ENCODE assay signal across 37 cellular contexts in genomic region chr4:5919571-5919970, GRCh38. TPM values are rescaled to one million over a fixed set of nuclear protein-coding genes. Genes with fewer than 3 reads are reported as not detected.
"Had no signal": no experiment of that assay in that cellular context is flagged by ENCODE, and none has a peak within 500 bp of the region (broad histone marks: within the 10 kb centered on the region; RNA-seq: fewer than 3 reads in every experiment).

No MANE protein-coding gene starts in this region.

- ATAC-seq: activated CD8-positive, alpha-beta T cell treated with anti-CD3 and anti-CD28 coated beads for 36 hours; activated naive CD4-positive, alpha-beta T cell treated with anti-CD3 and anti-CD28 coated beads, Interleukin-2, amount 50 U/mL, for 72 hours; activated T-cell treated with anti-CD3 and anti-CD28 coated beads, Interleukin-2, amount 50 U/mL, for 4 hours; activated T-cell treated with anti-CD3 and anti-CD28 coated beads, Interleukin-2, amount 50 U/mL, for 72 hours; activated T-helper 17 cell treated with anti-CD3 and anti-CD28 coated beads, Interleukin-2, amount 50 U/mL, for 72 hours; body of pancreas had no signal

- FAIRE-seq: astrocyte, bronchial epithelial cell, TTC549 had no signal

- H3K27me3 ChIP-seq: body of pancreas, cardiac muscle cell had no signal

- H3K27ac ChIP-seq: adrenal gland, body of pancreas, cardiac muscle cell, VCaP had no signal

- H3K4me1 ChIP-seq: adrenal gland, body of pancreas had no signal

- H3K36me3 ChIP-seq: adrenal gland, cardiac muscle cell had no signal

- H3K9me3 ChIP-seq: adrenal gland, body of pancreas had no signal

- DNase-seq: activated B cell treated with CpG ODN at 0.5 μM for 24 hours; activated CD4-positive, alpha-beta memory T cell treated with anti-CD3 and anti-CD28 coated beads for 36 hours; activated CD4-positive, alpha-beta T cell treated with anti-CD3 and anti-CD28 coated beads for 4 hours; activated CD4-positive, alpha-beta T cell treated with anti-CD3 and anti-CD28 coated beads, Interleukin-2, amount 10 ng/mL, durations not matched to agents 24 days and 14 days; activated CD4-positive, alpha-beta T cell treated with anti-CD3 and anti-CD28 coated beads, Interleukin-2, amount 50 U/mL, for 1 hour; activated CD4-positive, alpha-beta T cell treated with anti-CD3 and anti-CD28 coated beads, Interleukin-2, amount 50 U/mL, for 4 hours; activated CD4-positive, CD25-positive, alpha-beta regulatory T cell treated with anti-CD3 and anti-CD28 coated beads, Interleukin-2, amount 50 U/mL, for 72 hours; activated CD8-positive, alpha-beta memory T cell treated with anti-CD3 and anti-CD28 coated beads, Interleukin-2, amount 50 U/mL, for 4 hours; activated CD8-positive, alpha-beta T cell treated with anti-CD3 and anti-CD28 coated beads for 36 hours; activated effector memory CD4-positive, alpha-beta T cell treated with anti-CD3 and anti-CD28 coated beads, Interleukin-2, amount 50 U/mL, for 16 hours; activated gamma-delta T cell treated with Interleukin-2 at 50 U/mL for 16 hours; activated naive CD4-positive, alpha-beta T cell; activated naive CD4-positive, alpha-beta T cell treated with anti-CD3 and anti-CD28 coated beads for 36 hours; activated naive CD4-positive, alpha-beta T cell treated with anti-CD3 and anti-CD28 coated beads, Interleukin-2, amount 50 U/mL, for 16 hours; activated naive CD8-positive, alpha-beta T cell treated with anti-CD3 and anti-CD28 coated beads for 36 hours; activated T-cell treated with anti-CD3 and anti-CD28 coated beads for 4 hours; activated T-cell treated with anti-CD3 and anti-CD28 coated beads, Interleukin-2, amount 50 U/mL, for 1 hour; activated T-cell treated with anti-CD3 and anti-CD28 coated beads, Interleukin-2, amount 50 U/mL, for 4 hours; activated T-cell treated with anti-CD3 and anti-CD28 coated beads, Interleukin-2, amount 50 U/mL, for 72 hours; adrenal gland; amniotic stem cell; aorta; body of pancreas; caudate nucleus; cerebellar nuclear complex; T-helper 1 cell; T-helper 2 cell; T-helper 9 cell had no signal

- H3K4me3 ChIP-seq: adrenal gland, body of pancreas, cardiac muscle cell had no signal

RNA-seq across cellular contexts. Expression of gene CRMP1, which starts 26.7 kb away (rescaled TPM):
- total RNA-seq: activated CD4-positive, alpha-beta memory T cell treated with anti-CD3 and anti-CD28 coated beads for 36 hours; activated CD4-positive, alpha-beta T cell treated with anti-CD3 and anti-CD28 coated beads, Interleukin-2, amount 10 ng/mL, durations not matched to agents 24 days and 14 days; activated CD8-positive, alpha-beta memory T cell treated with anti-CD3 and anti-CD28 coated beads for 36 hours; activated CD8-positive, alpha-beta T cell treated with anti-CD3 and anti-CD28 coated beads for 36 hours; activated naive CD4-positive, alpha-beta T cell treated with anti-CD3 and anti-CD28 coated beads for 36 hours; activated naive CD4-positive, alpha-beta T cell treated with anti-CD3 and anti-CD28 coated beads, Interleukin-2, amount 50 U/mL, for 72 hours; activated naive CD8-positive, alpha-beta T cell treated with anti-CD3 and anti-CD28 coated beads for 36 hours; activated T-cell treated with anti-CD3 and anti-CD28 coated beads, Interleukin-2, amount 50 U/mL, for 72 hours; activated T-helper 1 cell treated with anti-CD3 and anti-CD28 coated beads, Interleukin-12 subunit alpha, Interleukin-12 subunit beta, Interleukin-2, Interleukin-4 antibody, amounts not matched to agents 30 ng/mL and 10 ng/mL and 1 ng/mL, durations not matched to agents 14 hours and 24 hours and 36 hours; activated T-helper 17 cell treated with anti-CD3 and anti-CD28 coated beads, Interleukin-2, amount 50 U/mL, for 72 hours; bronchial epithelial cell had no signal
